Comparison of ENCODE assay signal across 19 cellular contexts in genomic region chr17:62916684-62917571, GRCh38. TPM values are rescaled to one million over a fixed set of nuclear protein-coding genes. Genes with fewer than 3 reads are reported as not detected.
DNase-seq lines count a peak whose midpoint lies in the region; ATAC-seq, FAIRE-seq and TF ChIP-seq lines count a peak whose summit lies in the region.
"Had no signal": no experiment of that assay in that cellular context is flagged by ENCODE, and none has a peak within 500 bp of the region (broad histone marks: within the 10 kb centered on the region; RNA-seq: fewer than 3 reads in every experiment).

No MANE protein-coding gene starts in this region.

- no peaks in the 10 kb centered on the region for H4K20me1 ChIP-seq in H1 (replicated peaks in 1 of 2; ENCODE audit: control insufficient read depth in 1 of 2, insufficient read depth in 2 of 2, low read length in 2 of 2)

- no peaks in the 10 kb centered on the region for H3K4me1 Mint-ChIP-seq in CD8-positive, alpha-beta T cell (ENCODE audit: low read depth)
- no peaks in the 10 kb centered on the region for H3K4me1 Mint-ChIP-seq in activated CD8-positive, alpha-beta T cell treated with anti-CD3 and anti-CD28 coated beads, Interleukin-2, amount 10 ng/mL, durations not matched to agents 7 days and 5 days (ENCODE audit: low read depth)

- H3K27ac ChIP-seq in ACC112 (ENCODE audit: low read depth, low read length) (peak overlapping the region; percentile 54), H1 (ENCODE audit: low read depth, low read length) (no peak overlapping the region), liver (ENCODE audit: low read depth in 1 of 2, low read length in 2 of 2) (no peak overlapping the region)
- no peak overlapping the region for H3K27ac ChIP-seq in CD8-positive, alpha-beta T cell (ENCODE audit: low read depth, low read length)
- H3K27ac ChIP-seq: GM23248, ovary, Peyer's patch, spleen had no signal

- H2BK120ac ChIP-seq in H1 (replicated peaks; ENCODE audit: low read depth, low read length), result no peak overlapping the region

- no peak for TF ChIP-seq CTCF in H1 (IDR thresholded peaks at IDR 0.05; ENCODE audit: control extremely low read depth in 1 of 3, insufficient read depth in 1 of 3, low read depth in 1 of 3, low read length in 3 of 3)
- TF ChIP-seq CTCF in liver (IDR thresholded peaks at IDR 0.05; ENCODE audit: low read depth, low read length, missing input control), result no peak
- TF ChIP-seq CTCF in CD8-positive, alpha-beta T cell (IDR thresholded peaks at IDR 0.05), result no peak

- no peak overlapping the region for H2AK5ac ChIP-seq in H1 (ENCODE audit: low read depth, low read length)

- H3K18ac ChIP-seq in H1 (ENCODE audit: extremely low read depth, low read length), result no peak overlapping the region

- peak overlapping the region; percentile 84 for H2AFZ ChIP-seq in ACC112 (ENCODE audit: low read length, unreplicated experiment)
- no peak overlapping the region for H2AFZ ChIP-seq in H1 (ENCODE audit: low read length)
- H2AFZ ChIP-seq: GM23248 had no signal

- H3K79me1 ChIP-seq in H1 (ENCODE audit: low read depth, low read length), result no peaks in the 10 kb centered on the region

- H3K4me1 ChIP-seq in ACC112 (ENCODE audit: control insufficient read depth, insufficient read depth, low read length, unreplicated experiment) (peaks cover 20% of the 10 kb centered on the region), H1 (replicated peaks in 1 of 4; ENCODE audit: control insufficient read depth in 3 of 4, insufficient read depth in 4 of 4, low read length in 3 of 4) (no peaks in the 10 kb centered on the region), liver (ENCODE audit: control insufficient read depth in 4 of 4, insufficient read depth in 4 of 4, low read length in 3 of 4) (no peaks in the 10 kb centered on the region)
- no peaks in the 10 kb centered on the region for H3K4me1 ChIP-seq in CD8-positive, alpha-beta T cell (ENCODE audit: insufficient read depth, low read length)
- H3K4me1 ChIP-seq: esophagus muscularis mucosa, Peyer's patch, spleen had no signal

- no peaks in the 10 kb centered on the region; a peak in 1 of 4 replicates for H3K9me3 ChIP-seq in H1 (ENCODE audit: insufficient read depth in 2 of 2, low read depth in 1 of 2, low read length in 1 of 2)
- peaks cover 0 to 3% (median 0%) of the 10 kb centered on the region in 4 donors for H3K9me3 ChIP-seq in liver (ENCODE audit: control insufficient read depth in 4 of 4, low read length in 3 of 4)
- H3K9me3 ChIP-seq in CD8-positive, alpha-beta T cell (ENCODE audit: low read length), result no peaks in the 10 kb centered on the region
- H3K9me3 ChIP-seq: esophagus muscularis mucosa, ovary, Peyer's patch had no signal

- H3K4me2 ChIP-seq in H1 (ENCODE audit: insufficient read depth in 1 of 2, low read depth in 2 of 2, low read length in 2 of 2), result no peak overlapping the region

- no peak for FAIRE-seq in H1 (lab: Jason Lieb, UNC)

- H3K56ac ChIP-seq in H1 (replicated peaks; ENCODE audit: insufficient read length, low read depth, low read length), result no peak overlapping the region

- CTCF ChIA-PET in H1 (lab: Charles Lee; ENCODE audit: partially characterized antibody), result interaction anchor here (0.5 to 1.6 kb wide), 2 partner anchors 27 to 55 kb away, joined by 3 read pairs; no protein-coding TSS in a partner anchor
- CTCF ChIA-PET in CD8-positive, alpha-beta T cell (lab: Charles Lee), result interaction anchor here (1.0 kb wide), 1 partner anchor 196 kb away, joined by 3 read pairs; no protein-coding TSS in a partner anchor
- CTCF ChIA-PET in activated CD8-positive, alpha-beta T cell treated with anti-CD3 and anti-CD28 coated beads, Interleukin-2, amount 10 ng/mL, durations not matched to agents 7 days and 5 days (lab: Charles Lee), result no interaction called here

- no peak overlapping the region for H3K27ac Mint-ChIP-seq in CD8-positive, alpha-beta T cell
- H3K27ac Mint-ChIP-seq in activated CD8-positive, alpha-beta T cell treated with anti-CD3 and anti-CD28 coated beads, Interleukin-2, amount 10 ng/mL, durations not matched to agents 7 days and 5 days, result no peak overlapping the region

- intact Hi-C loops in CD8-positive, alpha-beta T cell (cut with DNase I, micrococcal nuclease), result no loop called here

- peak overlapping the region; percentile 34; the same call in 1 of the 2 replicates for H3K4me3 ChIP-seq in ACC112 (ENCODE audit: low read depth, low read length)
- H3K4me3 ChIP-seq in H1 (ENCODE audit: extremely low read depth in 1 of 4, insufficient read depth in 2 of 4, low read depth in 3 of 4, low read length in 4 of 4), result no peak overlapping the region
- no peak overlapping the region for H3K4me3 ChIP-seq in liver (ENCODE audit: low read depth in 1 of 3, low read length in 3 of 3)
- no peak overlapping the region for H3K4me3 ChIP-seq in CD8-positive, alpha-beta T cell (ENCODE audit: low read depth, low read length)
- H3K4me3 ChIP-seq: esophagus muscularis mucosa, GM23248, ovary, Peyer's patch, spleen had no signal

- TF ChIP-seq EP300 in H1 (IDR thresholded peaks at IDR 0.05; ENCODE audit: borderline replicate concordance in 1 of 2, low read depth in 2 of 2, low read length in 2 of 2), result no peak

- peaks cover 14% of the 10 kb centered on the region for H3K27me3 Mint-ChIP-seq in CD8-positive, alpha-beta T cell (ENCODE audit: low read depth)
- H3K27me3 Mint-ChIP-seq in activated CD8-positive, alpha-beta T cell treated with anti-CD3 and anti-CD28 coated beads, Interleukin-2, amount 10 ng/mL, durations not matched to agents 7 days and 5 days (ENCODE audit: low read depth), result peaks cover 16% of the 10 kb centered on the region

- no peaks in the 10 kb centered on the region for H3K36me3 Mint-ChIP-seq in CD8-positive, alpha-beta T cell
- no peaks in the 10 kb centered on the region for H3K36me3 Mint-ChIP-seq in activated CD8-positive, alpha-beta T cell treated with anti-CD3 and anti-CD28 coated beads, Interleukin-2, amount 10 ng/mL, durations not matched to agents 7 days and 5 days (ENCODE audit: low read depth)

- no peak overlapping the region for H4K91ac ChIP-seq in H1 (replicated peaks; ENCODE audit: insufficient read length, low read length)

- H3K27me3 ChIP-seq in ACC112 (ENCODE audit: insufficient read depth, low read length), result no peaks in the 10 kb centered on the region
- no peaks in the 10 kb centered on the region for H3K27me3 ChIP-seq in H1 (replicated peaks in 1 of 4; ENCODE audit: control insufficient read depth in 3 of 4, extremely low read depth in 1 of 4, insufficient read depth in 3 of 4, low read length in 3 of 4)
- H3K27me3 ChIP-seq in liver (ENCODE audit: control insufficient read depth in 4 of 4, insufficient read depth in 4 of 4, low read length in 3 of 4), result peaks cover 0 to 2% (median 0%) of the 10 kb centered on the region in 4 donors
- no peaks in the 10 kb centered on the region for H3K27me3 ChIP-seq in CD8-positive, alpha-beta T cell (ENCODE audit: insufficient read depth, low read length)
- H3K27me3 ChIP-seq: esophagus muscularis mucosa, ovary, Peyer's patch had no signal

- H2BK5ac ChIP-seq in H1 (ENCODE audit: low read depth, low read length), result no peak overlapping the region

- H2BK20ac ChIP-seq in H1 (ENCODE audit: low read length), result no peak overlapping the region

- no peaks in the 10 kb centered on the region for H3K23me2 ChIP-seq in H1 (ENCODE audit: low read depth, low read length)

- no peak for ATAC-seq in GM18502 (IDR thresholded peaks at IDR 0.05; ENCODE audit: poor library complexity, unreplicated experiment)
- no peak for ATAC-seq in CD8-positive, alpha-beta T cell
- ATAC-seq in activated CD8-positive, alpha-beta T cell treated with anti-CD3 and anti-CD28 coated beads, Interleukin-2, amount 10 ng/mL, durations not matched to agents 7 days and 5 days, result no peak

- DNase-seq in NCI-H226, result peak; percentile 82
- no peak for DNase-seq in H1 (ENCODE audit: low read depth in 1 of 2, low spot score in 2 of 2)
- DNase-seq in NCI-H2196 (lab: John Stamatoyannopoulos, UW; ENCODE audit: unreplicated experiment), result no peak
- DNase-seq in CD8-positive, alpha-beta T cell, result no peak
- no peak for DNase-seq in activated CD8-positive, alpha-beta T cell treated with anti-CD3 and anti-CD28 coated beads, Interleukin-2, amount 10 ng/mL, durations not matched to agents 7 days and 5 days
- DNase-seq: activated CD4-positive, CD25-positive, alpha-beta regulatory T cell treated with anti-CD3 and anti-CD28 coated beads, Interleukin-2, amount 50 U/mL, for 72 hours; activated CD8-positive, alpha-beta memory T cell treated with anti-CD3 and anti-CD28 coated beads, Interleukin-2, amount 50 U/mL, for 4 hours; activated naive CD4-positive, alpha-beta T cell treated with anti-CD3 and anti-CD28 coated beads, Interleukin-2, amount 50 U/mL, for 16 hours; GM23248; midbrain; NCI-H1105; NCI-H510A treated with DMSO at 0.1 percent for 48 hours; Peyer's patch; spleen had no signal

- H3K4ac ChIP-seq in H1 (replicated peaks; ENCODE audit: insufficient read length, low read depth, low read length), result no peak overlapping the region

- 87% methylated on average over 9 of the region's 9 CpGs; no CpG with 5 or more reads in 1 of the 2 experiments for WGBS in H1 (ENCODE audit: extremely low coverage in 1 of 2, insufficient coverage in 1 of 2, insufficient read length in 1 of 2, insufficient replicate concordance in 2 of 2, low coverage in 1 of 2, low lambda C conversion rate in 2 of 2, missing lambda C conversion rate in 1 of 2), 2 experiments
- 55% methylated on average over 9 of the region's 9 CpGs for WGBS in liver

- TF ChIP-seq RAD21 in H1 (IDR thresholded peaks at IDR 0.05 in 1 of 2, conservative IDR thresholded peaks at IDR 0.05 in 1 of 2; ENCODE audit: low read depth in 2 of 2, low read length in 2 of 2) (no peak), liver (IDR thresholded peaks at IDR 0.05) (no peak)

- H2BK15ac ChIP-seq in H1 (ENCODE audit: low read length), result no peak overlapping the region

- no peak overlapping the region for H3K23ac ChIP-seq in H1 (ENCODE audit: insufficient read length)

- no peak overlapping the region for H3K4me3 Mint-ChIP-seq in CD8-positive, alpha-beta T cell
- H3K4me3 Mint-ChIP-seq in activated CD8-positive, alpha-beta T cell treated with anti-CD3 and anti-CD28 coated beads, Interleukin-2, amount 10 ng/mL, durations not matched to agents 7 days and 5 days, result no peak overlapping the region

- TF ChIP-seq POLR2A in H1 (IDR thresholded peaks at IDR 0.05; ENCODE audit: control extremely low read depth in 1 of 2, low read depth in 2 of 2, low read length in 2 of 2), result no peak

- no peaks in the 10 kb centered on the region for H3K79me2 ChIP-seq in ACC112 (ENCODE audit: control insufficient read depth, insufficient read depth, low read length, unreplicated experiment)
- no peaks in the 10 kb centered on the region for H3K79me2 ChIP-seq in H1 (ENCODE audit: control insufficient read depth in 1 of 2, insufficient read depth in 2 of 2, low read length in 2 of 2)

- no peaks in the 10 kb centered on the region for H3K36me3 ChIP-seq in ACC112 (ENCODE audit: insufficient read depth, low read length)
- no peaks in the 10 kb centered on the region for H3K36me3 ChIP-seq in H1 (ENCODE audit: control insufficient read depth in 2 of 4, insufficient read depth in 4 of 4, low read length in 3 of 4)
- H3K36me3 ChIP-seq in liver (ENCODE audit: control insufficient read depth in 4 of 4, insufficient read depth in 3 of 4, low read depth in 1 of 4, low read length in 3 of 4), result no peaks in the 10 kb centered on the region
- H3K36me3 ChIP-seq in CD8-positive, alpha-beta T cell (ENCODE audit: insufficient read depth, low read length), result no peaks in the 10 kb centered on the region
- H3K36me3 ChIP-seq: esophagus muscularis mucosa, ovary, Peyer's patch, spleen had no signal

- no peak overlapping the region for H2BK12ac ChIP-seq in H1 (ENCODE audit: low read depth, low read length)

- POLR2A ChIA-PET in H1 (lab: Charles Lee; ENCODE audit: partially characterized antibody), result no interaction called here
- POLR2A ChIA-PET in CD8-positive, alpha-beta T cell (lab: Charles Lee), result no interaction called here
- POLR2A ChIA-PET in activated CD8-positive, alpha-beta T cell treated with anti-CD3 and anti-CD28 coated beads, Interleukin-2, amount 10 ng/mL, durations not matched to agents 7 days and 5 days (lab: Charles Lee), result no interaction called here

- no peak overlapping the region for H3K9ac ChIP-seq in H1 (replicated peaks in 1 of 4; ENCODE audit: extremely low read depth in 1 of 4, low read depth in 3 of 4, low read length in 3 of 4)
- no peak overlapping the region for H3K9ac ChIP-seq in liver (ENCODE audit: low read depth in 1 of 2, low read length in 2 of 2)
- H3K9ac ChIP-seq: GM23248 had no signal

- H4K8ac ChIP-seq in H1 (ENCODE audit: extremely low read depth, insufficient read depth, low read length), result no peak overlapping the region

- H3K9me3 Mint-ChIP-seq in CD8-positive, alpha-beta T cell, result peaks cover 5% of the 10 kb centered on the region
- no peaks in the 10 kb centered on the region for H3K9me3 Mint-ChIP-seq in activated CD8-positive, alpha-beta T cell treated with anti-CD3 and anti-CD28 coated beads, Interleukin-2, amount 10 ng/mL, durations not matched to agents 7 days and 5 days (ENCODE audit: insufficient read depth)

- no peak overlapping the region for H4K5ac ChIP-seq in H1 (ENCODE audit: insufficient read length, low read depth, low read length)

- H3K14ac ChIP-seq in H1 (ENCODE audit: insufficient read length), result no peak overlapping the region

RNA-seq across cellular contexts. Expression of gene TANC2, which starts 49.1 kb away (rescaled TPM):
- 21.8 and 21.9 TPM in 2 replicates for total RNA-seq in H1 (2021; fragmentation: NEBNext Ultra II Directional; extraction: Animal tissue kit (Norgen Biotek cat#: 25700))
- polyA plus RNA-seq in H1 (2011; rRNA removed), result 5.7 and 9.0 TPM in 2 replicates
- 4.7 TPM for polyA plus RNA-seq in H1 (2011; cell fraction: cytosol; rRNA removed)
- 32.3 TPM for polyA plus RNA-seq in H1 (2011; cell fraction: nucleus; rRNA removed)
- polyA plus RNA-seq in H1 (2012, experiment 1 of 2), result 4.8 to 8.5 TPM (median 5.7 TPM) in 4 replicates
- 0.29 TPM for polyA plus RNA-seq in H1 (2012, experiment 2 of 2)
- 3.2 TPM for polyA plus RNA-seq in H1 (2013, experiment 1 of 2)
- 2.5 TPM for polyA plus RNA-seq in H1 (2013, experiment 2 of 2)
- 111 and 121 TPM in 2 replicates for polyA minus RNA-seq in H1 (2011; rRNA and poly(A)+ RNA removed)
- 30.6 TPM for polyA minus RNA-seq in H1 (2011; cell fraction: cytosol; rRNA and poly(A)+ RNA removed)
- polyA minus RNA-seq in H1 (2011; cell fraction: nucleus; rRNA and poly(A)+ RNA removed), result 184 TPM
- total RNA-seq in liver, result 1 to 10 TPM; 6.9 to 7.7 TPM
- polyA plus RNA-seq in liver, result 1 to 10 TPM; 1.2 TPM
- total RNA-seq in CD8-positive, alpha-beta T cell, result 10 to 100 TPM; 33.0 to 35.0 TPM
- total RNA-seq in activated CD8-positive, alpha-beta T cell treated with anti-CD3 and anti-CD28 coated beads, Interleukin-2, amount 10 ng/mL, durations not matched to agents 7 days and 5 days, result 1 to 10 TPM; 8.0 to 8.6 TPM
